ENCODE assay signal across 16 cellular contexts in genomic region chr5:59540366-59540765, GRCh38.
DNase-seq lines count a peak whose midpoint lies in the region; ATAC-seq and TF ChIP-seq lines count a peak whose summit lies in the region.
"Had no signal": no experiment of that assay in that cellular context is flagged by ENCODE, and none has a peak within 500 bp of the region (broad histone marks: within the 10 kb centered on the region; RNA-seq: fewer than 3 reads in every experiment).

No MANE protein-coding gene starts in this region.

- DNase-seq in Ammon's horn (ENCODE audit: low spot score), result peak; percentile 74
- DNase-seq in NCI-H2029 (lab: John Stamatoyannopoulos, UW), result peak; percentile 62
- no peak for DNase-seq in mesothelial cell of epicardium (ENCODE audit: low spot score in 2 of 2, unreplicated experiment in 2 of 2)
- no peak for DNase-seq in SW 1271 (lab: John Stamatoyannopoulos, UW)
- no peak for DNase-seq in NCI-H82 treated with DMSO at 0.1 percent for 48 hours (lab: John Stamatoyannopoulos, UW; ENCODE audit: unreplicated experiment)
- DNase-seq: activated CD4-positive, alpha-beta T cell treated with anti-CD3 and anti-CD28 coated beads, Interleukin-2, amount 10 ng/mL, durations not matched to agents 24 days and 14 days; activated T-cell treated with anti-CD3 and anti-CD28 coated beads, Interleukin-2, amount 50 U/mL, for 4 hours; cortex of kidney; NK-92 treated with Interleukin-12 subunit alpha and Interleukin-12 subunit beta, amount 100 ng/mL, for 24 hours; spleen; T-helper 9 cell had no signal

- no peaks in the 10 kb centered on the region for H3K36me3 Mint-ChIP-seq in brain
- H3K36me3 Mint-ChIP-seq in mesothelial cell of epicardium, result peaks cover 5% of the 10 kb centered on the region

- H3K4me1 Mint-ChIP-seq in brain (peaks cover 53% of the 10 kb centered on the region), mesothelial cell of epicardium (peaks cover 52% of the 10 kb centered on the region)
- H3K4me1 Mint-ChIP-seq: activated CD4-positive, alpha-beta T cell treated with anti-CD3 and anti-CD28 coated beads, Interleukin-2, amount 10 ng/mL, durations not matched to agents 24 days and 14 days had no signal

- H3K4me3 Mint-ChIP-seq in brain, result peak overlapping the region in 1 of 5 experiments; percentile 22
- H3K4me3 Mint-ChIP-seq in mesothelial cell of epicardium, result no peak overlapping the region
- H3K4me3 Mint-ChIP-seq: activated CD4-positive, alpha-beta T cell treated with anti-CD3 and anti-CD28 coated beads, Interleukin-2, amount 10 ng/mL, durations not matched to agents 24 days and 14 days; activated T-cell treated with anti-CD3 and anti-CD28 coated beads, Interleukin-2, amount 50 U/mL, for 4 hours; stimulated activated naive CD8-positive, alpha-beta T cell treated with anti-CD3 and anti-CD28 coated beads, Interleukin-15, Interleukin-2, amounts not matched to agents 100 ng/mL and 50 ng/mL, for 24 hours had no signal

- ATAC-seq in HG02642 (IDR thresholded peaks at IDR 0.05; ENCODE audit: poor library complexity, unreplicated experiment) (no peak), HG03521 (IDR thresholded peaks at IDR 0.05; ENCODE audit: unreplicated experiment) (no peak)
- ATAC-seq: activated T-cell treated with anti-CD3 and anti-CD28 coated beads, Interleukin-2, amount 50 U/mL, for 4 hours; Right ventricle myocardium inferior had no signal

- H3K27ac Mint-ChIP-seq in brain, result peak overlapping the region in 4 of 5 experiments; percentile 27 to 88 (median 66)
- H3K27ac Mint-ChIP-seq in mesothelial cell of epicardium, result peak overlapping the region; percentile 63
- H3K27ac Mint-ChIP-seq: activated CD4-positive, alpha-beta T cell treated with anti-CD3 and anti-CD28 coated beads, Interleukin-2, amount 10 ng/mL, durations not matched to agents 24 days and 14 days; stimulated activated naive CD8-positive, alpha-beta T cell treated with anti-CD3 and anti-CD28 coated beads, Interleukin-15, Interleukin-2, amounts not matched to agents 100 ng/mL and 50 ng/mL, for 24 hours had no signal

- H3K9me3 Mint-ChIP-seq in brain (no peaks in the 10 kb centered on the region), mesothelial cell of epicardium (peaks cover 3% of the 10 kb centered on the region)
- H3K9me3 Mint-ChIP-seq: activated CD4-positive, alpha-beta T cell treated with anti-CD3 and anti-CD28 coated beads, Interleukin-2, amount 10 ng/mL, durations not matched to agents 24 days and 14 days; activated T-cell treated with anti-CD3 and anti-CD28 coated beads, Interleukin-2, amount 50 U/mL, for 4 hours; stimulated activated naive CD8-positive, alpha-beta T cell treated with anti-CD3 and anti-CD28 coated beads, Interleukin-15, Interleukin-2, amounts not matched to agents 100 ng/mL and 50 ng/mL, for 24 hours had no signal

- no peaks in the 10 kb centered on the region for H3K27me3 Mint-ChIP-seq in brain
- no peaks in the 10 kb centered on the region for H3K27me3 Mint-ChIP-seq in mesothelial cell of epicardium (ENCODE audit: low read depth)
- H3K27me3 Mint-ChIP-seq: stimulated activated naive CD8-positive, alpha-beta T cell treated with anti-CD3 and anti-CD28 coated beads, Interleukin-15, Interleukin-2, amounts not matched to agents 100 ng/mL and 50 ng/mL, for 24 hours had no signal

- TF ChIP-seq CTCF in brain (conservative IDR thresholded peaks at IDR 0.05), result no peak
- no peak for TF ChIP-seq CTCF in mesothelial cell of epicardium (IDR thresholded peaks at IDR 0.05; ENCODE audit: unreplicated experiment)

Comparison
In these comparisons a context has a peak if more than half of its experiments do, and no peak if none do; other contexts are left out.
1. DNase-seq: peak in Ammon's horn (single experiment) and NCI-H2029 (single experiment); none in mesothelial cell of epicardium (0 of 2), SW 1271 (0 of 2) and NCI-H82 treated with DMSO at 0.1 percent for 48 hours (single experiment).